In the genomic region with DNA sequence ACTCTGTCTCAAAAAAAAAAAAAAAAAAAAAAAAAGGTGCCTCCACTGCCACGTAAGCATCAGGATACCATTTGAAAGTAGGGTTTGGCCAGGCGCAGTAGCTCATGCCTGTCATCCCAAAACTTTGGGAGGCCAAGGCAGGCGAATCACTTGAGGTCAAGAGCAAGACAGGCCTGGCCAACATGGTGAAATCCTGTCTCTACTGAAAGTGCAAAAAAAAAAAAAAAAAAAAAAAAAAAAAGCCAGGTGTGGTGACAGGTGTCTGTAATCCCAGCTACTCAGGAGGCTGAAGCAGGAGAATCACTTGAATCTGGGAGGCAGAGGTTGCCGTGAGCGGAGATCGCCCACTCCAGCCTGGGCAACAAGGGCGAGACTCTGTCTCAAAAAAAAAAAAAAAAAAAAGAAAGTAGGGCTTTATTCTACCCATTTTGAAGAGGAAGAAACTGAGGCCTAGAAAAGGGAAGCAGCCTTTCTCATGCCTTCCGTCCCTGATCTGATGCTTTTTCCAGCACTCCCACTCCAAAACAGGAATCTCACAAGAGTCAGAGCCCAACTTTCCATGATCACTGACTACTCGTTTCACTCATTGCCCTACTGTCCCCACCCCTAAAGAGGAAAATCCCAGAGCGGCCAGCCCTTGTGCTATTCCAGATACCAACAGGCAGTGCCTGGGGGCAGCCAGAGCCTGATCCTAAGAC, we compare ENCODE assay signal across 15 cellular contexts. TPM values are rescaled to one million over a fixed set of nuclear protein-coding genes. Genes with fewer than 3 reads are reported as not detected.
DNase-seq lines count a peak whose midpoint lies in the region; ATAC-seq and TF ChIP-seq lines count a peak whose summit lies in the region.
"Had no signal": no experiment of that assay in that cellular context is flagged by ENCODE, and none has a peak within 500 bp of the region (broad histone marks: within the 10 kb centered on the region; RNA-seq: fewer than 3 reads in every experiment).

No MANE protein-coding gene starts in this region.

- peak overlapping the region; percentile 19 for H3K4me2 ChIP-seq in OCI-LY3 (ENCODE audit: low read length)
- no peak overlapping the region for H3K4me2 ChIP-seq in GM23338

- H3K4me3 ChIP-seq in OCI-LY3 (ENCODE audit: low read length), result no peak overlapping the region
- no peak overlapping the region for H3K4me3 ChIP-seq in esophagus squamous epithelium
- no peak overlapping the region for H3K4me3 ChIP-seq in GM23338
- H3K4me3 ChIP-seq: gastrocnemius medialis had no signal

- no peaks in the 10 kb centered on the region for H3K9me3 ChIP-seq in OCI-LY3 (ENCODE audit: insufficient read depth, low read length)
- H3K9me3 ChIP-seq in esophagus squamous epithelium, result no peaks in the 10 kb centered on the region
- H3K9me3 ChIP-seq: gastrocnemius medialis had no signal

- intact Hi-C loops in esophagus squamous epithelium (cut with DNase I), result no loop called here

- no peak overlapping the region for H3K27ac ChIP-seq in OCI-LY3 (ENCODE audit: low read length)
- H3K27ac ChIP-seq in esophagus squamous epithelium, result peak overlapping the region in 3 of 4 donors; percentile 71 to 77 (median 73)
- H3K27ac ChIP-seq in GM23338 (ENCODE audit: low read depth), result no peak overlapping the region

- H3K27me3 ChIP-seq in OCI-LY3 (ENCODE audit: low read depth, low read length) (no peaks in the 10 kb centered on the region), esophagus squamous epithelium (no peaks in the 10 kb centered on the region), GM23338 (ENCODE audit: insufficient read depth) (no peaks in the 10 kb centered on the region)
- H3K27me3 ChIP-seq: gastrocnemius medialis had no signal

- H3K4me1 ChIP-seq in OCI-LY3 (ENCODE audit: low read length) (peaks cover 45% of the 10 kb centered on the region), esophagus squamous epithelium (peaks cover 29 to 70% (median 40%) of the 10 kb centered on the region in 3 donors), GM23338 (ENCODE audit: insufficient read depth) (no peaks in the 10 kb centered on the region)

- WGBS in esophagus squamous epithelium, 2 donors, result 82 to 90% methylated on average over 9 to 10 of the region's 10 CpGs

- DNase-seq in NCI-H2171 treated with DMSO at 0.1 percent for 48 hours (lab: John Stamatoyannopoulos, UW), result peak; percentile 1
- no peak for DNase-seq in NCI-H2171 (lab: John Stamatoyannopoulos, UW)
- DNase-seq in esophagus squamous epithelium (lab: John Stamatoyannopoulos, UW), result no peak
- DNase-seq in stimulated activated effector memory CD8-positive, alpha-beta T cell treated with anti-CD3 and anti-CD28 coated beads, Interleukin-12 subunit alpha, Interleukin-12 subunit beta, amount 100 ng/mL, for 72 hours (ENCODE audit: low spot score in 2 of 2), result no peak
- DNase-seq in GM23338 (ENCODE audit: low spot score), result no peak
- DNase-seq: 8988T; activated CD4-positive, alpha-beta T cell treated with anti-CD3 and anti-CD28 coated beads, Interleukin-2, amount 50 U/mL, for 4 hours; EL; gastrocnemius medialis; Karpas-422; NCI-H2029 treated with DMSO at 0.1 percent for 48 hours had no signal

- no peak for ATAC-seq in stimulated activated effector memory CD8-positive, alpha-beta T cell treated with anti-CD3 and anti-CD28 coated beads, Interleukin-12 subunit alpha, Interleukin-12 subunit beta, amount 100 ng/mL, for 72 hours
- no peak for ATAC-seq in HG02763 (IDR thresholded peaks at IDR 0.05; ENCODE audit: unreplicated experiment)
- ATAC-seq in GM23338, result no peak
- ATAC-seq in GM19328 (IDR thresholded peaks at IDR 0.05; ENCODE audit: unreplicated experiment), result no peak
- ATAC-seq: gastrocnemius medialis had no signal

- H4K20me1 ChIP-seq in OCI-LY3 (ENCODE audit: insufficient read depth, low read length) (no peaks in the 10 kb centered on the region), GM23338 (replicated peaks; ENCODE audit: insufficient read depth) (no peaks in the 10 kb centered on the region)

- H2AFZ ChIP-seq in OCI-LY3 (ENCODE audit: low read depth, low read length), result no peak overlapping the region
- no peak overlapping the region for H2AFZ ChIP-seq in GM23338

- H3K9me3 Mint-ChIP-seq in stimulated activated effector memory CD8-positive, alpha-beta T cell treated with anti-CD3 and anti-CD28 coated beads, Interleukin-12 subunit alpha, Interleukin-12 subunit beta, amount 100 ng/mL, for 72 hours, result no peaks in the 10 kb centered on the region
- H3K9me3 Mint-ChIP-seq in GM23338, result peaks cover 20% of the 10 kb centered on the region

- H3K79me2 ChIP-seq in OCI-LY3 (ENCODE audit: low read length) (no peaks in the 10 kb centered on the region), GM23338 (replicated peaks; ENCODE audit: insufficient read depth) (no peaks in the 10 kb centered on the region)

- H3K27me3 Mint-ChIP-seq in GM23338 (ENCODE audit: insufficient read depth, low read depth, poor library complexity), result peaks cover 8% of the 10 kb centered on the region

- TF ChIP-seq CTCF in OCI-LY3 (IDR thresholded peaks at IDR 0.05; ENCODE audit: low read depth, low read length) (no peak), esophagus squamous epithelium (IDR thresholded peaks at IDR 0.05) (no peak), GM23338 (conservative IDR thresholded peaks at IDR 0.05; ENCODE audit: low read depth in 2 of 2) (no peak)

- peak overlapping the region; percentile 10 for H3K4me3 Mint-ChIP-seq in stimulated activated effector memory CD8-positive, alpha-beta T cell treated with anti-CD3 and anti-CD28 coated beads, Interleukin-12 subunit alpha, Interleukin-12 subunit beta, amount 100 ng/mL, for 72 hours
- H3K4me3 Mint-ChIP-seq in GM23338, result no peak overlapping the region

- H3K36me3 ChIP-seq in OCI-LY3 (replicated peaks; ENCODE audit: low read depth, low read length) (no peaks in the 10 kb centered on the region), esophagus squamous epithelium (peaks cover 0 to 5% (median 0%) of the 10 kb centered on the region in 3 donors), GM23338 (ENCODE audit: insufficient read depth) (no peaks in the 10 kb centered on the region)
- H3K36me3 ChIP-seq: gastrocnemius medialis had no signal

- no peak for TF ChIP-seq POLR2A in esophagus squamous epithelium (IDR thresholded peaks at IDR 0.05)

- H3K9ac ChIP-seq in OCI-LY3 (ENCODE audit: low read length), result no peak overlapping the region

- peaks cover 62% of the 10 kb centered on the region for H3K4me1 Mint-ChIP-seq in stimulated activated effector memory CD8-positive, alpha-beta T cell treated with anti-CD3 and anti-CD28 coated beads, Interleukin-12 subunit alpha, Interleukin-12 subunit beta, amount 100 ng/mL, for 72 hours
- peaks cover 6% of the 10 kb centered on the region for H3K4me1 Mint-ChIP-seq in GM23338

- peak overlapping the region; percentile 30 for H3K27ac Mint-ChIP-seq in stimulated activated effector memory CD8-positive, alpha-beta T cell treated with anti-CD3 and anti-CD28 coated beads, Interleukin-12 subunit alpha, Interleukin-12 subunit beta, amount 100 ng/mL, for 72 hours
- no peak overlapping the region for H3K27ac Mint-ChIP-seq in GM23338

- no peaks in the 10 kb centered on the region for H3F3A ChIP-seq in GM23338 (replicated peaks; ENCODE audit: low read depth)

- H3K9me2 ChIP-seq in GM23338 (ENCODE audit: insufficient read depth), result no peaks in the 10 kb centered on the region; the same call in 1 of the 2 replicates

- H3K36me3 Mint-ChIP-seq in stimulated activated effector memory CD8-positive, alpha-beta T cell treated with anti-CD3 and anti-CD28 coated beads, Interleukin-12 subunit alpha, Interleukin-12 subunit beta, amount 100 ng/mL, for 72 hours, result peaks cover 41% of the 10 kb centered on the region
- peaks cover 18% of the 10 kb centered on the region; the same call in 2 of the 3 replicates for H3K36me3 Mint-ChIP-seq in GM23338 (ENCODE audit: low read depth)

TF ChIP-seq in GM23338, 12 proteins besides CTCF, POLR2A, EP300 and RAD21 (continues in another document):
- TF ChIP-seq POLR2AphosphoS5 (IDR thresholded peaks at IDR 0.05; ENCODE audit: low read depth), result no peak
- TF ChIP-seq ZNF114 (CRISPR knock-in tag; IDR thresholded peaks at IDR 0.05), result no peak
- no peak for TF ChIP-seq ZNF331 (CRISPR knock-in tag; IDR thresholded peaks at IDR 0.05; ENCODE audit: low read depth)
- TF ChIP-seq, protein P1, sequence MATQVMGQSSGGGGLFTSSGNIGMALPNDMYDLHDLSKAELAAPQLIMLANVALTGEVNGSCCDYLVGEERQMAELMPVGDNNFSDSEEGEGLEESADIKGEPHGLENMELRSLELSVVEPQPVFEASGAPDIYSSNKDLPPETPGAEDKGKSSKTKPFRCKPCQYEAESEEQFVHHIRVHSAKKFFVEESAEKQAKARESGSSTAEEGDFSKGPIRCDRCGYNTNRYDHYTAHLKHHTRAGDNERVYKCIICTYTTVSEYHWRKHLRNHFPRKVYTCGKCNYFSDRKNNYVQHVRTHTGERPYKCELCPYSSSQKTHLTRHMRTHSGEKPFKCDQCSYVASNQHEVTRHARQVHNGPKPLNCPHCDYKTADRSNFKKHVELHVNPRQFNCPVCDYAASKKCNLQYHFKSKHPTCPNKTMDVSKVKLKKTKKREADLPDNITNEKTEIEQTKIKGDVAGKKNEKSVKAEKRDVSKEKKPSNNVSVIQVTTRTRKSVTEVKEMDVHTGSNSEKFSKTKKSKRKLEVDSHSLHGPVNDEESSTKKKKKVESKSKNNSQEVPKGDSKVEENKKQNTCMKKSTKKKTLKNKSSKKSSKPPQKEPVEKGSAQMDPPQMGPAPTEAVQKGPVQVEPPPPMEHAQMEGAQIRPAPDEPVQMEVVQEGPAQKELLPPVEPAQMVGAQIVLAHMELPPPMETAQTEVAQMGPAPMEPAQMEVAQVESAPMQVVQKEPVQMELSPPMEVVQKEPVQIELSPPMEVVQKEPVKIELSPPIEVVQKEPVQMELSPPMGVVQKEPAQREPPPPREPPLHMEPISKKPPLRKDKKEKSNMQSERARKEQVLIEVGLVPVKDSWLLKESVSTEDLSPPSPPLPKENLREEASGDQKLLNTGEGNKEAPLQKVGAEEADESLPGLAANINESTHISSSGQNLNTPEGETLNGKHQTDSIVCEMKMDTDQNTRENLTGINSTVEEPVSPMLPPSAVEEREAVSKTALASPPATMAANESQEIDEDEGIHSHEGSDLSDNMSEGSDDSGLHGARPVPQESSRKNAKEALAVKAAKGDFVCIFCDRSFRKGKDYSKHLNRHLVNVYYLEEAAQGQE (IDR thresholded peaks at IDR 0.05; ENCODE audit: unreplicated experiment), result no peak
- no peak for TF ChIP-seq STAT1 (IDR thresholded peaks at IDR 0.05; ENCODE audit: unreplicated experiment)
- no peak for TF ChIP-seq CREB1 (CRISPR knock-in tag; IDR thresholded peaks at IDR 0.05; ENCODE audit: low read depth)

RNA-seq across cellular contexts. Expression of a gene that starts 16.3 kb away (rescaled TPM):
- total RNA-seq in esophagus squamous epithelium, result under 1 TPM in 1 of 4 donors, not detected in 3; 0.13 TPM
- 0.14 TPM in 1 of 2 replicates, not detected in the other for total RNA-seq in GM23338 (2014; rRNA removed; shearing (Covaris generic))
- polyA plus RNA-seq in GM23338 (2016; fragmentation: Nextera tagmentation; extraction: Ambion mirVana), result not detected in 2 replicates
- total RNA-seq: gastrocnemius medialis had no signal
- polyA plus RNA-seq: keratinocyte had no signal

RNA-seq across cellular contexts. Expression of a gene that starts 16.4 kb away (rescaled TPM):
- 10 to 100 TPM in 1 of 4 donors, 1 to 10 TPM in 2, under 1 TPM in 1; 0.61 to 13.4 (median 6.0) TPM for total RNA-seq in esophagus squamous epithelium
- total RNA-seq in GM23338 (2014; rRNA removed; shearing (Covaris generic)), result 4.4 and 5.1 TPM in 2 replicates
- 5.7 and 7.0 TPM in 2 replicates for polyA plus RNA-seq in GM23338 (2016; fragmentation: Nextera tagmentation; extraction: Ambion mirVana)

RNA-seq across cellular contexts. Expression of a gene that starts 37.8 kb away (rescaled TPM):
- 100 to 1,000 TPM; 165 to 215 (median 167) TPM for total RNA-seq in esophagus squamous epithelium
- total RNA-seq in GM23338 (2014; rRNA removed; shearing (Covaris generic)), result 259 and 288 TPM in 2 replicates
- polyA plus RNA-seq in GM23338 (2016; fragmentation: Nextera tagmentation; extraction: Ambion mirVana), result 223 and 229 TPM in 2 replicates

Comparison
In these comparisons a context has a peak if more than half of its experiments do, and no peak if none do; other contexts are left out.
1. H3K27ac ChIP-seq: peak in esophagus squamous epithelium (3 of 4); none in OCI-LY3 (single experiment) and GM23338 (single experiment).